Comparison of ENCODE assay signal across 1 cellular context in genomic region chr13:49464621-49465325, GRCh38.
TF ChIP-seq lines count a peak whose summit lies in the region.

No MANE protein-coding gene starts in this region.

TF ChIP-seq in HepG2, 621 proteins besides CTCF, POLR2A, EP300 and RAD21 (continued from another document and continues in another):
- TF ChIP-seq DZIP1 (CRISPR knock-in tag; IDR thresholded peaks at IDR 0.05) (no peak), ZSCAN5A (CRISPR knock-in tag; IDR thresholded peaks at IDR 0.05; ENCODE audit: borderline replicate concordance) (no peak), ATF4 (CRISPR knock-in tag; IDR thresholded peaks at IDR 0.05) (peak in 1 of 2 experiments; percentile 28; a peak in 1 of 4 replicates), MBD4 (IDR thresholded peaks at IDR 0.05; ENCODE audit: borderline replicate concordance, low read length) (no peak), ZNF800 (CRISPR knock-in tag; IDR thresholded peaks at IDR 0.05) (no peak), HDAC1 (CRISPR knock-in tag; IDR thresholded peaks at IDR 0.05) (peak; percentile 55; the same call in 1 of the 2 replicates), LBX2 (CRISPR knock-in tag; IDR thresholded peaks at IDR 0.05; ENCODE audit: borderline replicate concordance) (no peak), NFE2L1 (CRISPR knock-in tag; IDR thresholded peaks at IDR 0.05; ENCODE audit: borderline replicate concordance) (no peak), TBX3 (IDR thresholded peaks at IDR 0.05; ENCODE audit: borderline replicate concordance) (peak; percentile 59; the same call in 1 of the 2 replicates), BRCA1 (CRISPR knock-in tag; IDR thresholded peaks at IDR 0.05) (no peak), YEATS2 (CRISPR knock-in tag; IDR thresholded peaks at IDR 0.05; ENCODE audit: borderline replicate concordance) (no peak), AKAP8 (CRISPR knock-in tag; IDR thresholded peaks at IDR 0.05) (no peak), SPEN (CRISPR knock-in tag; IDR thresholded peaks at IDR 0.05; ENCODE audit: low read depth) (0 out of 2 replicates have a peak, but pooled peaks have one; percentile 36), GZF1 (CRISPR knock-in tag; IDR thresholded peaks at IDR 0.05) (no peak), CHCHD3 (CRISPR knock-in tag; IDR thresholded peaks at IDR 0.05) (no peak), CHD4 (IDR thresholded peaks at IDR 0.05; ENCODE audit: borderline replicate concordance, low read length) (no peak), USF2 (IDR thresholded peaks at IDR 0.05; ENCODE audit: low read depth, low read length) (no peak), USF2 (CRISPR knock-in tag; IDR thresholded peaks at IDR 0.05; ENCODE audit: borderline replicate concordance) (no peak), ZNF446 (CRISPR knock-in tag; IDR thresholded peaks at IDR 0.05) (no peak), POGZ (CRISPR knock-in tag; IDR thresholded peaks at IDR 0.05) (no peak; the same call in 1 of the 2 replicates), NRL (CRISPR knock-in tag; IDR thresholded peaks at IDR 0.05; ENCODE audit: borderline replicate concordance) (no peak), RFXAP (CRISPR knock-in tag; IDR thresholded peaks at IDR 0.05; ENCODE audit: borderline replicate concordance) (0 out of 2 replicates have a peak, but pooled peaks have one; percentile 48), HIVEP1 (CRISPR knock-in tag; IDR thresholded peaks at IDR 0.05) (no peak), ZNF660 (CRISPR knock-in tag; IDR thresholded peaks at IDR 0.05; ENCODE audit: borderline replicate concordance, low read depth) (no peak), ZNF20 (CRISPR knock-in tag; IDR thresholded peaks at IDR 0.05) (no peak), CENPX (CRISPR knock-in tag; IDR thresholded peaks at IDR 0.05) (no peak), DMAP1 (CRISPR knock-in tag; IDR thresholded peaks at IDR 0.05) (no peak), TFAP4 (IDR thresholded peaks at IDR 0.05; ENCODE audit: borderline replicate concordance, low read depth) (peak; percentile 61; the same call in 1 of the 2 replicates), ZNF687 (CRISPR knock-in tag; IDR thresholded peaks at IDR 0.05) (no peak), HMG20A (CRISPR knock-in tag; IDR thresholded peaks at IDR 0.05; ENCODE audit: borderline replicate concordance) (peak; percentile 80; the same call in 1 of the 2 replicates), ZNF572 (CRISPR knock-in tag; IDR thresholded peaks at IDR 0.05) (no peak), MXI1 (IDR thresholded peaks at IDR 0.05; ENCODE audit: borderline replicate concordance, low read depth, low read length) (no peak), SOX5 (CRISPR knock-in tag; IDR thresholded peaks at IDR 0.05; ENCODE audit: borderline replicate concordance) (peak; percentile 87), ZNF331 (CRISPR knock-in tag; IDR thresholded peaks at IDR 0.05) (no peak), CERS6 (CRISPR knock-in tag; IDR thresholded peaks at IDR 0.05) (no peak), HNF1B (CRISPR knock-in tag; IDR thresholded peaks at IDR 0.05) (0 out of 2 replicates have a peak, but pooled peaks have one; percentile 15), ZXDC (CRISPR knock-in tag; IDR thresholded peaks at IDR 0.05) (no peak), FOXO1 (CRISPR knock-in tag; IDR thresholded peaks at IDR 0.05) (peak; percentile 59; the same call in 1 of the 2 replicates), TRIM24 (CRISPR knock-in tag; IDR thresholded peaks at IDR 0.05) (no peak)
